In genomic region chr19:43496960-43497359, GRCh38 we compare ENCODE assay signal across 26 cellular contexts. TPM values are rescaled to one million over a fixed set of nuclear protein-coding genes. Genes with fewer than 3 reads are reported as not detected.
"Had no signal": no experiment of that assay in that cellular context is flagged by ENCODE, and none has a peak within 500 bp of the region (broad histone marks: within the 10 kb centered on the region; RNA-seq: fewer than 3 reads in every experiment).

No MANE protein-coding gene starts in this region.

- H3K27me3 ChIP-seq: dorsolateral prefrontal cortex, esophagus squamous epithelium, gastrocnemius medialis, heart right ventricle, left lung had no signal

- ATAC-seq: esophagus mucosa, gastrocnemius medialis, left cardiac atrium, left lung, left ventricle myocardium superior, lower lobe of right lung, mucosa of descending colon had no signal

- H3K4me3 Mint-ChIP-seq: mesothelial cell of epicardium had no signal

- H3K4me1 ChIP-seq: left lung, lower lobe of right lung had no signal

- H3K27ac Mint-ChIP-seq: mesothelial cell of epicardium had no signal

- H3K9me3 Mint-ChIP-seq: mesothelial cell of epicardium had no signal

- H3K27ac ChIP-seq: coronary artery, dorsolateral prefrontal cortex, epithelial cell of prostate, esophagus squamous epithelium, gastrocnemius medialis, heart right ventricle, left lung, lower lobe of right lung had no signal

- H3K9me3 ChIP-seq: esophagus squamous epithelium, gastrocnemius medialis, heart right ventricle, left lung, lower lobe of right lung, mucosa of descending colon had no signal

- H3K36me3 ChIP-seq: gastrocnemius medialis had no signal

- H3K4me3 ChIP-seq: coronary artery, dorsolateral prefrontal cortex, esophagus squamous epithelium, gastrocnemius medialis, heart right ventricle, left lung, lower lobe of right lung, mucosa of descending colon had no signal

- DNase-seq: dermis blood vessel endothelial cell; dorsolateral prefrontal cortex; effector CD4-positive, alpha-beta T cell; effector memory CD4-positive, alpha-beta T cell; erythroblast; esophagus squamous epithelium; foreskin fibroblast; foreskin melanocyte; gastrocnemius medialis; glutamatergic neuron; head of caudate nucleus; heart right ventricle; hippocampal formation; left cardiac atrium; left lung; left ventricle myocardium superior; lower lobe of right lung; mesenchymal stem cell; mucosa of descending colon had no signal

RNA-seq across cellular contexts. Expression of gene LYPD3, which starts 31.6 kb away (rescaled TPM):
- total RNA-seq: gastrocnemius medialis, glomerular endothelial cell had no signal

RNA-seq across cellular contexts. Expression of gene ZNF575, which starts 36.0 kb away (rescaled TPM):
- total RNA-seq: dermis blood vessel endothelial cell, esophagus squamous epithelium, gastrocnemius medialis, glomerular endothelial cell, kidney epithelial cell, myocyte had no signal
